27 cellular contexts compared by ENCODE assay signal in the genomic region with DNA sequence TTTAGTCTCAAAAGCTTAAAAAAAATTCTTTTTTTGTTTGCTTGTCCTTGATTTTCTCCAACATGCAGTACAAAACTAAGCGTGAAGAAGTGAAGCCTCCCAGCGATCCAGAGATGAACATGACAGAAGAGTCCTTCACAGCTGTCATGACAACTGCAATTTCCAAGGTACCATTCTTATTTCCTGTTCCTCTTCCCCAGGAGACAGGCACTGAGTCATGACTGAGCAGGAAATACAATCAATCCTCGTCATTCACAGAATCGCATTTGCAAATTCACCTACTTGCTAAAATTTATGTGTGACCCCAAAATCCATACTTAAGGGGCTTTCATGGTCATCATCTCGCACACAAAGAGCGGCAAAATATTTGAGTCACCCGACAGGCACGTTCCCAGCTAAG.
"Had no signal": no experiment of that assay in that cellular context is flagged by ENCODE, and none has a peak within 500 bp of the region (broad histone marks: within the 10 kb centered on the region; RNA-seq: fewer than 3 reads in every experiment).

No MANE protein-coding gene starts in this region.

- H3K27me3 ChIP-seq: breast epithelium, Peyer's patch, SJCRH30 had no signal

- H3K4me3 Mint-ChIP-seq: activated CD8-positive, alpha-beta T cell treated with anti-CD3 and anti-CD28 coated beads, Interleukin-2, amount 10 ng/mL, durations not matched to agents 7 days and 5 days; activated naive CD4-positive, alpha-beta T cell treated with anti-CD3 and anti-CD28 coated beads, Interleukin-2, amount 50 U/mL, for 24 hours; activated T-helper 1 cell treated with anti-CD3 and anti-CD28 coated beads, Interleukin-12 subunit alpha, Interleukin-12 subunit beta, Interleukin-2, Interleukin-4 antibody, amounts not matched to agents 30 ng/mL and 10 ng/mL and 1 ng/mL, durations not matched to agents 14 hours and 24 hours and 36 hours had no signal

- H3K4me1 ChIP-seq: breast epithelium, Peyer's patch, SJCRH30 had no signal

- H3K27ac Mint-ChIP-seq: activated CD8-positive, alpha-beta T cell treated with anti-CD3 and anti-CD28 coated beads, Interleukin-2, amount 10 ng/mL, durations not matched to agents 7 days and 5 days; activated naive CD4-positive, alpha-beta T cell treated with anti-CD3 and anti-CD28 coated beads, Interleukin-2, amount 50 U/mL, for 24 hours; activated T-helper 1 cell treated with anti-CD3 and anti-CD28 coated beads, Interleukin-12 subunit alpha, Interleukin-12 subunit beta, Interleukin-2, Interleukin-4 antibody, amounts not matched to agents 30 ng/mL and 10 ng/mL and 1 ng/mL, durations not matched to agents 14 hours and 24 hours and 36 hours had no signal

- H3K9me2 ChIP-seq: SK-N-SH had no signal

- H3K27me3 Mint-ChIP-seq: activated naive CD4-positive, alpha-beta T cell treated with anti-CD3 and anti-CD28 coated beads, Interleukin-2, amount 50 U/mL, for 24 hours had no signal

- ATAC-seq: activated CD4-positive, CD25-positive, alpha-beta regulatory T cell treated with anti-CD3 and anti-CD28 coated beads, Interleukin-2, amount 50 U/mL, for 24 hours; activated CD8-positive, alpha-beta T cell treated with anti-CD3 and anti-CD28 coated beads, Interleukin-2, amount 10 ng/mL, durations not matched to agents 7 days and 5 days had no signal

- H3K9me3 Mint-ChIP-seq: activated naive CD4-positive, alpha-beta T cell treated with anti-CD3 and anti-CD28 coated beads, Interleukin-2, amount 50 U/mL, for 24 hours; activated T-helper 1 cell treated with anti-CD3 and anti-CD28 coated beads, Interleukin-12 subunit alpha, Interleukin-12 subunit beta, Interleukin-2, Interleukin-4 antibody, amounts not matched to agents 30 ng/mL and 10 ng/mL and 1 ng/mL, durations not matched to agents 14 hours and 24 hours and 36 hours had no signal

- H3K36me3 ChIP-seq: breast epithelium, SJCRH30 had no signal

- H3K4me2 ChIP-seq: SK-N-SH had no signal

- H3K27ac ChIP-seq: breast epithelium, Peyer's patch, RWPE1, SJCRH30 had no signal

- DNase-seq: activated CD4-positive, alpha-beta T cell treated with anti-CD3 and anti-CD28 coated beads for 48 hours; activated CD4-positive, alpha-beta T cell treated with anti-CD3 and anti-CD28 coated beads, Interleukin-2, amount 50 U/mL, for 4 hours; activated CD8-positive, alpha-beta memory T cell treated with anti-CD3 and anti-CD28 coated beads, Interleukin-2, amount 50 U/mL, for 48 hours; activated CD8-positive, alpha-beta T cell treated with anti-CD3 and anti-CD28 coated beads, Interleukin-2, amount 10 ng/mL, durations not matched to agents 7 days and 5 days; activated effector memory CD4-positive, alpha-beta T cell treated with Interleukin-2 at 50 U/mL for 16 hours; activated naive CD4-positive, alpha-beta T cell; activated T-cell treated with anti-CD3 and anti-CD28 coated beads, Interleukin-2, amount 50 U/mL, for 1 hour; aorta; central memory CD4-positive, alpha-beta T cell; NCI-H1092; NCI-H1417; NCI-H1930; NCI-H345; NCI-H510A; NCI-H526 treated with DMSO at 0.1 percent for 48 hours; NCI-H82; NK-92 treated with Interleukin-12 subunit alpha and Interleukin-12 subunit beta, amount 100 ng/mL, for 24 hours; Peyer's patch; Right ventricle myocardium superior; SJCRH30; SK-N-SH; T-helper 1 cell had no signal

- H3K4me3 ChIP-seq: breast epithelium, Peyer's patch, SJCRH30 had no signal
